Comparison of ENCODE assay signal across 23 cellular contexts in genomic region chr9:113612216-113612747, GRCh38.
DNase-seq lines count a peak whose midpoint lies in the region; ATAC-seq, FAIRE-seq and TF ChIP-seq lines count a peak whose summit lies in the region.
"Had no signal": no experiment of that assay in that cellular context is flagged by ENCODE, and none has a peak within 500 bp of the region (broad histone marks: within the 10 kb centered on the region; RNA-seq: fewer than 3 reads in every experiment).

No MANE protein-coding gene starts in this region.

- no peak overlapping the region for H3K9ac ChIP-seq in astrocyte (ENCODE audit: low read length)
- no peak overlapping the region for H3K9ac ChIP-seq in mesenchymal stem cell (ENCODE audit: low read length)

- H3K79me1 ChIP-seq in mesenchymal stem cell (replicated peaks; ENCODE audit: low read length, poor library complexity, severe bottlenecking), result no peaks in the 10 kb centered on the region

- ATAC-seq in activated naive CD8-positive, alpha-beta T cell treated with anti-CD3 and anti-CD28 coated beads, Interleukin-2, amount 50 U/mL, for 24 hours, result no peak
- ATAC-seq in omental fat pad (ENCODE audit: low FRiP score), result no peak
- ATAC-seq: GM23338, Panc1 had no signal

- no peak for FAIRE-seq in astrocyte (lab: Jason Lieb, UNC)
- FAIRE-seq: D721Med had no signal

- H3K36me3 ChIP-seq in astrocyte (ENCODE audit: insufficient read depth, low read length), result no peaks in the 10 kb centered on the region
- no peaks in the 10 kb centered on the region for H3K36me3 ChIP-seq in mesenchymal stem cell (ENCODE audit: control insufficient read depth in 1 of 2, insufficient read depth in 2 of 2, low read depth in 1 of 2, low read length in 2 of 2)
- H3K36me3 ChIP-seq in spleen, result no peaks in the 10 kb centered on the region

- H3K27ac Mint-ChIP-seq in activated naive CD8-positive, alpha-beta T cell treated with anti-CD3 and anti-CD28 coated beads for 36 hours, result peak overlapping the region; percentile 2
- H3K27ac Mint-ChIP-seq in activated naive CD8-positive, alpha-beta T cell treated with anti-CD3 and anti-CD28 coated beads, Interleukin-2, amount 50 U/mL, for 24 hours, result no peak overlapping the region
- H3K27ac Mint-ChIP-seq in astrocyte (ENCODE audit: unreplicated experiment), result peak overlapping the region; percentile 48
- H3K27ac Mint-ChIP-seq: GM23338 had no signal

- no peak overlapping the region for H2BK120ac ChIP-seq in mesenchymal stem cell (ENCODE audit: low read depth, low read length)

- H3K27me3 Mint-ChIP-seq in activated naive CD8-positive, alpha-beta T cell treated with anti-CD3 and anti-CD28 coated beads for 36 hours, result no peaks in the 10 kb centered on the region
- H3K27me3 Mint-ChIP-seq in activated naive CD8-positive, alpha-beta T cell treated with anti-CD3 and anti-CD28 coated beads, Interleukin-2, amount 50 U/mL, for 24 hours, result no peaks in the 10 kb centered on the region
- H3K27me3 Mint-ChIP-seq in astrocyte (ENCODE audit: low read depth, unreplicated experiment), result peaks cover 2% of the 10 kb centered on the region

- H2AK5ac ChIP-seq in mesenchymal stem cell (ENCODE audit: low read length, severe bottlenecking), result no peak overlapping the region

- H3K14ac ChIP-seq in mesenchymal stem cell (ENCODE audit: low read length in 2 of 2), result no peak overlapping the region

- H2BK15ac ChIP-seq in mesenchymal stem cell (ENCODE audit: low read depth, poor library complexity, severe bottlenecking), result peak overlapping the region; percentile 1

- H2BK12ac ChIP-seq in mesenchymal stem cell (ENCODE audit: low read length in 2 of 2), result peak overlapping the region; percentile 37 to 59

- H3K4me1 ChIP-seq in astrocyte (ENCODE audit: insufficient read depth, low read length), result peaks cover 22% of the 10 kb centered on the region
- H3K4me1 ChIP-seq in mesenchymal stem cell (ENCODE audit: control insufficient read depth, insufficient read depth, low read depth, low read length), result peaks cover 29% of the 10 kb centered on the region
- H3K4me1 ChIP-seq in spleen, result peaks cover 11 to 71% (median 41%) of the 10 kb centered on the region in 6 donors

- H3K4me3 ChIP-seq in astrocyte (ENCODE audit: insufficient read depth, low read depth, low read length) (no peak overlapping the region), mesenchymal stem cell (ENCODE audit: insufficient read depth in 1 of 2, low read depth in 1 of 2, low read length in 2 of 2) (no peak overlapping the region), spleen (no peak overlapping the region)
- H3K4me3 ChIP-seq: GM23338 had no signal

- H3K27ac ChIP-seq in astrocyte (ENCODE audit: low read depth, low read length) (no peak overlapping the region), mesenchymal stem cell (ENCODE audit: low read length, poor library complexity, severe bottlenecking) (no peak overlapping the region), spleen (peak overlapping the region in 2 of 8 donors; percentile 22 to 37)
- H3K27ac ChIP-seq: HL-60 had no signal

- no peak for DNase-seq in activated naive CD8-positive, alpha-beta T cell treated with anti-CD3 and anti-CD28 coated beads for 36 hours
- DNase-seq in activated naive CD8-positive, alpha-beta T cell treated with anti-CD3 and anti-CD28 coated beads, Interleukin-2, amount 50 U/mL, for 24 hours, result no peak
- DNase-seq in astrocyte (ENCODE audit: low read depth) (no peak), mesenchymal stem cell (no peak), spleen (peak; percentile 42), omental fat pad (ENCODE audit: low spot score) (no peak), T-helper 1 cell (no peak)
- DNase-seq in stimulated activated CD4-positive, alpha-beta T cell treated with anti-CD3 and anti-CD28 coated beads, Interleukin-12 subunit alpha, Interleukin-12 subunit beta, amount 100 ng/mL, for 4 hours, result no peak
- DNase-seq: DMS53; GDM1; HCEC 1CT; KG1; NCI-H1092 treated with DMSO at 0.1 percent for 48 hours; NCI-H1436 treated with DMSO at 0.1 percent for 48 hours; NCI-H2029; NCI-H226; NCI-H524; NCI-H774; NK-92 treated with Interleukin-12 subunit alpha and Interleukin-12 subunit beta, amount 100 ng/mL, for 24 hours had no signal

- TF ChIP-seq POLR2A in spleen (IDR thresholded peaks at IDR 0.05), result no peak

- H3K27me3 ChIP-seq in astrocyte (ENCODE audit: insufficient read depth, low read length), result no peaks in the 10 kb centered on the region
- no peaks in the 10 kb centered on the region for H3K27me3 ChIP-seq in mesenchymal stem cell (ENCODE audit: control insufficient read depth in 1 of 2, insufficient read depth in 1 of 2, low read length in 2 of 2)
- no peaks in the 10 kb centered on the region for H3K27me3 ChIP-seq in spleen (replicated peaks in 1 of 7)

- H3K36me3 Mint-ChIP-seq in activated naive CD8-positive, alpha-beta T cell treated with anti-CD3 and anti-CD28 coated beads for 36 hours, result no peaks in the 10 kb centered on the region
- no peaks in the 10 kb centered on the region for H3K36me3 Mint-ChIP-seq in activated naive CD8-positive, alpha-beta T cell treated with anti-CD3 and anti-CD28 coated beads, Interleukin-2, amount 50 U/mL, for 24 hours (ENCODE audit: low read depth)
- no peaks in the 10 kb centered on the region for H3K36me3 Mint-ChIP-seq in astrocyte (ENCODE audit: low read depth, unreplicated experiment)

- 83% methylated on average over 10 of the region's 11 CpGs for WGBS in mesenchymal stem cell
- 77 to 94% (median 88%) methylated on average over 11 of the region's 11 CpGs for WGBS in spleen, 5 donors

- H4K8ac ChIP-seq in mesenchymal stem cell (ENCODE audit: low read length), result no peak overlapping the region

- H3K4me1 Mint-ChIP-seq in activated naive CD8-positive, alpha-beta T cell treated with anti-CD3 and anti-CD28 coated beads for 36 hours, result peaks cover 13% of the 10 kb centered on the region
- H3K4me1 Mint-ChIP-seq in activated naive CD8-positive, alpha-beta T cell treated with anti-CD3 and anti-CD28 coated beads, Interleukin-2, amount 50 U/mL, for 24 hours, result peaks cover 35% of the 10 kb centered on the region
- peaks cover 36% of the 10 kb centered on the region for H3K4me1 Mint-ChIP-seq in astrocyte (ENCODE audit: low read depth, unreplicated experiment)

- H4K20me1 ChIP-seq in astrocyte (ENCODE audit: insufficient read depth, low read length), result no peaks in the 10 kb centered on the region

- no peak overlapping the region for H3K18ac ChIP-seq in mesenchymal stem cell (ENCODE audit: low read depth in 1 of 2, low read length in 2 of 2)

- no peaks in the 10 kb centered on the region for H3K9me3 ChIP-seq in astrocyte (ENCODE audit: insufficient read depth, low read depth, low read length)
- no peaks in the 10 kb centered on the region for H3K9me3 ChIP-seq in mesenchymal stem cell (ENCODE audit: control insufficient read depth, low read length)
- no peaks in the 10 kb centered on the region for H3K9me3 ChIP-seq in spleen

- intact Hi-C loops in spleen (cut with DNase I; ENCODE audit: low total_unique reads), result no loop called here

- H2AFZ ChIP-seq in astrocyte (ENCODE audit: low read depth, low read length) (no peak overlapping the region), mesenchymal stem cell (ENCODE audit: low read depth, low read length) (no peak overlapping the region)
- H2AFZ ChIP-seq: GM23338 had no signal

- H3K4me2 ChIP-seq in astrocyte (ENCODE audit: low read length) (no peak overlapping the region), mesenchymal stem cell (ENCODE audit: low read length, poor library complexity, severe bottlenecking) (no peak overlapping the region)
- H3K4me2 ChIP-seq: GM23338 had no signal

- no peak overlapping the region for H2BK5ac ChIP-seq in mesenchymal stem cell (ENCODE audit: low read depth, low read length, poor library complexity, severe bottlenecking)

- TF ChIP-seq CTCF in astrocyte (IDR thresholded peaks at IDR 0.05; ENCODE audit: insufficient read depth, low read depth, low read length), result no peak
- TF ChIP-seq CTCF in spleen (IDR thresholded peaks at IDR 0.05 in 8 of 11, conservative IDR thresholded peaks at IDR 0.05 in 3 of 11), result no peak
- no peak for TF ChIP-seq CTCF in omental fat pad (IDR thresholded peaks at IDR 0.05)

- no peak overlapping the region for H3K4me3 Mint-ChIP-seq in activated naive CD8-positive, alpha-beta T cell treated with anti-CD3 and anti-CD28 coated beads for 36 hours
- H3K4me3 Mint-ChIP-seq in activated naive CD8-positive, alpha-beta T cell treated with anti-CD3 and anti-CD28 coated beads, Interleukin-2, amount 50 U/mL, for 24 hours, result no peak overlapping the region
- H3K4me3 Mint-ChIP-seq in astrocyte (ENCODE audit: unreplicated experiment), result no peak overlapping the region
- H3K4me3 Mint-ChIP-seq: GM23338 had no signal

- H3K79me2 ChIP-seq in astrocyte (ENCODE audit: insufficient read depth, low read length), result no peaks in the 10 kb centered on the region

- H4K91ac ChIP-seq in mesenchymal stem cell (ENCODE audit: low read length), result peak overlapping the region; percentile 8

- H3K23ac ChIP-seq in mesenchymal stem cell (ENCODE audit: low read length in 2 of 2), result no peak overlapping the region

- H3K9me3 Mint-ChIP-seq in activated naive CD8-positive, alpha-beta T cell treated with anti-CD3 and anti-CD28 coated beads for 36 hours, result no peaks in the 10 kb centered on the region
- H3K9me3 Mint-ChIP-seq in activated naive CD8-positive, alpha-beta T cell treated with anti-CD3 and anti-CD28 coated beads, Interleukin-2, amount 50 U/mL, for 24 hours, result no peaks in the 10 kb centered on the region
- no peaks in the 10 kb centered on the region for H3K9me3 Mint-ChIP-seq in astrocyte (ENCODE audit: unreplicated experiment)
- H3K9me3 Mint-ChIP-seq: GM23338 had no signal

- H3K4ac ChIP-seq in mesenchymal stem cell (ENCODE audit: low read depth in 1 of 2, low read length in 2 of 2), result no peak overlapping the region
